ENCODE assay signal across 17 cellular contexts in the genomic region with DNA sequence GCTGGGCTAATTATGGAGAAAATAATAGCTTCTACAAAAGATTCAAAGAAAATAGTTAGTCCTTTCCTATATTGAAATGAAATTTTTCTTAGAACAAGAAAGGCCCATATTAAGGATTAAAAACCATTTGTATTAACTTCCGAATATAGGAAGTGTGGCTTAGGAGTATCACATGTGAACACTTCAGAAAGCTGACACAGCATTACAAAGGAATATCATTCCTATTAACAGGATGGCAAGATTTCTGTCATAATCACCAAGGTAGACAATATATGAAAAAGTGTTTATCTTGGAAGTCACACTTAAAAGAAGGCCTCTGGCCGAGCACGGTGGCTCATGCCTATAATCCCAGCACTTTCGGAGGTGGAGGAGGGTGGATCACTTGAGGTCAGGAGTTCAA.
"Had no signal": no experiment of that assay in that cellular context is flagged by ENCODE, and none has a peak within 500 bp of the region (broad histone marks: within the 10 kb centered on the region; RNA-seq: fewer than 3 reads in every experiment).

No MANE protein-coding gene starts in this region.

- H3K4me3 Mint-ChIP-seq: endodermal cell; naive thymus-derived CD4-positive, alpha-beta T cell; nephron; stimulated activated naive CD8-positive, alpha-beta T cell treated with anti-CD3 and anti-CD28 coated beads, Interleukin-15, amount 100 ng/mL, for 72 hours had no signal

- H3K27ac Mint-ChIP-seq: endodermal cell; nephron; stimulated activated naive CD8-positive, alpha-beta T cell treated with anti-CD3 and anti-CD28 coated beads, Interleukin-15, amount 100 ng/mL, for 72 hours had no signal

- H3K27me3 ChIP-seq: gastrocnemius medialis, left lung, testis, tibial artery, upper lobe of left lung had no signal

- H3K4me1 ChIP-seq: gastrocnemius medialis, testis had no signal

- H3K9me3 ChIP-seq: gastrocnemius medialis, left lung, psoas muscle, testis, tibial artery, upper lobe of left lung had no signal

- H3K4me3 ChIP-seq: gastrocnemius medialis, left lung, psoas muscle, skin epidermis, testis, tibial artery, upper lobe of left lung had no signal

- H3K27ac ChIP-seq: epithelial cell of prostate, gastrocnemius medialis, left lung, psoas muscle, skin epidermis, testis, tibial artery, upper lobe of left lung had no signal

- H3K9me3 Mint-ChIP-seq: endodermal cell; nephron; stimulated activated naive CD8-positive, alpha-beta T cell treated with anti-CD3 and anti-CD28 coated beads, Interleukin-15, amount 100 ng/mL, for 72 hours had no signal

- H3K27me3 Mint-ChIP-seq: naive thymus-derived CD4-positive, alpha-beta T cell; stimulated activated naive CD8-positive, alpha-beta T cell treated with anti-CD3 and anti-CD28 coated beads, Interleukin-15, amount 100 ng/mL, for 72 hours had no signal

- DNase-seq: cerebellar nuclear complex; effector CD8-positive, alpha-beta T cell; endodermal cell; left lung; psoas muscle; stimulated activated CD4-positive, alpha-beta T cell treated with anti-CD3 and anti-CD28 coated beads, Interleukin-12 subunit alpha, Interleukin-12 subunit beta, amount 100 ng/mL, for 4 hours had no signal

- H3K4me1 Mint-ChIP-seq: endodermal cell had no signal

- FAIRE-seq: colon, urothelium cell line had no signal
